Comparison of ENCODE assay signal across 10 cellular contexts in genomic region chr12:19223018-19223417, GRCh38.
DNase-seq lines count a peak whose midpoint lies in the region; ATAC-seq and TF ChIP-seq lines count a peak whose summit lies in the region.
"Had no signal": no experiment of that assay in that cellular context is flagged by ENCODE, and none has a peak within 500 bp of the region (broad histone marks: within the 10 kb centered on the region; RNA-seq: fewer than 3 reads in every experiment).

No MANE protein-coding gene starts in this region.

- 52% methylated on average over 3 of the region's 3 CpGs for WGBS in esophagus muscularis mucosa

- intact Hi-C loops in Right ventricle myocardium inferior (cut with DNase I) (no loop called here), cardiac septum (cut with DNase I) (no loop called here), esophagus muscularis mucosa (cut with DNase I) (no loop called here), vagina (cut with DNase I) (no loop called here)

- H3K36me3 ChIP-seq in esophagus muscularis mucosa (no peaks in the 10 kb centered on the region), vagina (no peaks in the 10 kb centered on the region)
- H3K36me3 ChIP-seq: SJSA1 had no signal

- H3K4me3 ChIP-seq in esophagus muscularis mucosa = no peak overlapping the region
- H3K4me3 ChIP-seq in vagina = no peak overlapping the region
- H3K4me3 ChIP-seq: SJSA1 had no signal

- DNase-seq in Right ventricle myocardium inferior (ENCODE audit: missing footprints) = no peak
- DNase-seq in cardiac septum (ENCODE audit: low spot score) = no peak
- peak; percentile 81 for DNase-seq in NCI-H69 (lab: John Stamatoyannopoulos, UW)
- DNase-seq in esophagus muscularis mucosa (ENCODE audit: extremely low spot score) = no peak
- no peak for DNase-seq in vagina (ENCODE audit: extremely low spot score in 2 of 2)
- no peak for DNase-seq in ecto neural progenitor cell (ENCODE audit: low spot score)
- no peak for DNase-seq in activated CD4-positive, alpha-beta T cell treated with anti-CD3 and anti-CD28 coated beads for 48 hours
- DNase-seq: activated naive CD8-positive, alpha-beta T cell treated with anti-CD3 and anti-CD28 coated beads, Interleukin-2, amount 10 ng/mL, durations not matched to agents 7 days and 5 days had no signal

- TF ChIP-seq EP300 in esophagus muscularis mucosa (IDR thresholded peaks at IDR 0.05) = no peak

- peak overlapping the region; percentile 13 to 45 (median 36) for H3K27ac ChIP-seq in esophagus muscularis mucosa (replicated peaks in 1 of 4)
- H3K27ac ChIP-seq in vagina = peak overlapping the region; percentile 0
- H3K27ac ChIP-seq: SJSA1 had no signal

- H3K27me3 ChIP-seq in esophagus muscularis mucosa (no peaks in the 10 kb centered on the region), vagina (no peaks in the 10 kb centered on the region)
- H3K27me3 ChIP-seq: SJSA1 had no signal

- TF ChIP-seq CTCF in esophagus muscularis mucosa (IDR thresholded peaks at IDR 0.05) (peak in 1 of 3 experiments; percentile 35), vagina (IDR thresholded peaks at IDR 0.05) (no peak)

- H3K4me1 ChIP-seq in esophagus muscularis mucosa (peaks cover 23 to 52% (median 45%) of the 10 kb centered on the region in 4 donors), vagina (peaks cover 39% of the 10 kb centered on the region)
- H3K4me1 ChIP-seq: SJSA1 had no signal

- no peak for TF ChIP-seq POLR2A in esophagus muscularis mucosa (IDR thresholded peaks at IDR 0.05; ENCODE audit: low read depth)
- no peak for TF ChIP-seq POLR2A in vagina (IDR thresholded peaks at IDR 0.05)

- ATAC-seq in Right ventricle myocardium inferior = peak; percentile 83
- no peak for ATAC-seq in HG03571 (IDR thresholded peaks at IDR 0.05; ENCODE audit: unreplicated experiment)

- H3K9me3 ChIP-seq in esophagus muscularis mucosa = no peaks in the 10 kb centered on the region
- no peaks in the 10 kb centered on the region for H3K9me3 ChIP-seq in vagina
- H3K9me3 ChIP-seq: SJSA1 had no signal
